16 cellular contexts compared by ENCODE assay signal in the genomic region with DNA sequence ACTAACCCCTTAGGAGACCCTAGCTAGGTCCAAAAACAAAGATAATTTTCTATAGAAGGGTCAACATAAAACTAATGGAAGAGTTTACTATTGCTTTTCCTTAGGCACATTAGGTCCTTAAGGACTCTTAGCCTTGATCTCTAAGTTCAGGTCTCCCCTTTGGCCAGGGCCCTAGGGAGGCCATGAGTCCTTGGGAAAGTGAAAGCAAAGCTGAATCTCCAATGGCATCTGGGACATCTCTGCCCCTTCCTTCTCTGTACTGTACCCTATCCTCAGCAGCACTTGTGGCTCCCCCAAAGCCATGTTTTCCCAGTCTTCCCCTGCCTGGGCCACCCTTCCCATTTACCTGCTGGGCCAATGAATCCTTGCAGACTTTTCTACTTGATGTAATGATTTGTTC. TPM values are rescaled to one million over a fixed set of nuclear protein-coding genes. Genes with fewer than 3 reads are reported as not detected.
DNase-seq lines count a peak whose midpoint lies in the region; ATAC-seq and TF ChIP-seq lines count a peak whose summit lies in the region.
"Had no signal": no experiment of that assay in that cellular context is flagged by ENCODE, and none has a peak within 500 bp of the region (broad histone marks: within the 10 kb centered on the region; RNA-seq: fewer than 3 reads in every experiment).

No MANE protein-coding gene starts in this region.

- BruUV-seq in OCI-LY7 (replicated peaks; lab: Mats Ljungman, UMichigan): no TSS peak

- H3K9me3 ChIP-seq in SK-N-MC (ENCODE audit: low read depth, low read length) (no peaks in the 10 kb centered on the region), OCI-LY7 (ENCODE audit: low read length) (no peaks in the 10 kb centered on the region)
- H3K9me3 ChIP-seq: prostate gland, vagina had no signal

- H3K9ac ChIP-seq in SK-N-MC (ENCODE audit: insufficient read length): no peak overlapping the region

- ATAC-seq in stimulated activated naive CD8-positive, alpha-beta T cell treated with anti-CD3 and anti-CD28 coated beads, Interleukin-15, amount 100 ng/mL, for 72 hours: no peak
- ATAC-seq in activated naive CD8-positive, alpha-beta T cell treated with anti-CD3 and anti-CD28 coated beads, Interleukin-2, amount 50 U/mL, for 24 hours: no peak
- ATAC-seq: left colon had no signal

- TF ChIP-seq CTCF in OCI-LY7 (conservative IDR thresholded peaks at IDR 0.05; ENCODE audit: low read length): no peak

- peaks cover 85% of the 10 kb centered on the region for H3K4me1 Mint-ChIP-seq in stimulated activated naive CD8-positive, alpha-beta T cell treated with anti-CD3 and anti-CD28 coated beads, Interleukin-15, Interleukin-2, amounts not matched to agents 100 ng/mL and 50 ng/mL, for 24 hours (ENCODE audit: low read depth)
- peaks cover 87% of the 10 kb centered on the region for H3K4me1 Mint-ChIP-seq in stimulated activated naive CD8-positive, alpha-beta T cell treated with anti-CD3 and anti-CD28 coated beads, Interleukin-15, amount 100 ng/mL, for 72 hours
- H3K4me1 Mint-ChIP-seq in immature natural killer cell: peaks cover 38 to 45% of the 10 kb centered on the region in 2 donors
- H3K4me1 Mint-ChIP-seq in activated naive CD8-positive, alpha-beta T cell treated with anti-CD3 and anti-CD28 coated beads, Interleukin-2, amount 50 U/mL, for 24 hours: peaks cover 83% of the 10 kb centered on the region

- H3K36me3 Mint-ChIP-seq in stimulated activated naive CD8-positive, alpha-beta T cell treated with anti-CD3 and anti-CD28 coated beads, Interleukin-15, Interleukin-2, amounts not matched to agents 100 ng/mL and 50 ng/mL, for 24 hours (ENCODE audit: low read depth): no peaks in the 10 kb centered on the region
- no peaks in the 10 kb centered on the region for H3K36me3 Mint-ChIP-seq in immature natural killer cell
- H3K36me3 Mint-ChIP-seq in activated naive CD8-positive, alpha-beta T cell treated with anti-CD3 and anti-CD28 coated beads, Interleukin-2, amount 50 U/mL, for 24 hours (ENCODE audit: low read depth): no peaks in the 10 kb centered on the region
- H3K36me3 Mint-ChIP-seq: activated naive CD4-positive, alpha-beta T cell treated with anti-CD3 and anti-CD28 coated beads, Interleukin-2, amount 50 U/mL, for 24 hours had no signal

- no peak for DNase-seq in stimulated activated naive CD8-positive, alpha-beta T cell treated with anti-CD3 and anti-CD28 coated beads, Interleukin-15, amount 100 ng/mL, for 72 hours
- DNase-seq in SK-N-MC (ENCODE audit: low read depth, low spot score) (no peak), immature natural killer cell (no peak), NOMO-1 treated with dmso at 0.1 percent for 144 hours (lab: John Stamatoyannopoulos, UW; ENCODE audit: unreplicated experiment) (no peak), amygdala (lab: John Stamatoyannopoulos, UW) (no peak), OCI-LY7 (ENCODE audit: low spot score) (no peak)
- DNase-seq in activated naive CD8-positive, alpha-beta T cell treated with anti-CD3 and anti-CD28 coated beads, Interleukin-2, amount 50 U/mL, for 24 hours: no peak
- DNase-seq: AML-193, DMS79 treated with DMSO at 0.1 percent for 48 hours, left colon, NCI-H1694, NCI-H510A had no signal

- H3K27ac ChIP-seq in SK-N-MC: peak overlapping the region; percentile 49
- H3K27ac ChIP-seq in OCI-LY7 (ENCODE audit: low read depth, low read length, poor library complexity, severe bottlenecking): no peak overlapping the region
- H3K27ac ChIP-seq: prostate gland, vagina had no signal

- CTCF ChIA-PET in OCI-LY7 (lab: Charles Lee; ENCODE audit: unreplicated experiment): no interaction called here

- peaks cover 16% of the 10 kb centered on the region for H3K27me3 Mint-ChIP-seq in stimulated activated naive CD8-positive, alpha-beta T cell treated with anti-CD3 and anti-CD28 coated beads, Interleukin-15, Interleukin-2, amounts not matched to agents 100 ng/mL and 50 ng/mL, for 24 hours
- peaks cover 13% of the 10 kb centered on the region for H3K27me3 Mint-ChIP-seq in stimulated activated naive CD8-positive, alpha-beta T cell treated with anti-CD3 and anti-CD28 coated beads, Interleukin-15, amount 100 ng/mL, for 72 hours
- peaks cover 12 to 18% (median 15%) of the 10 kb centered on the region in 3 donors for H3K27me3 Mint-ChIP-seq in immature natural killer cell (ENCODE audit: low read depth in 3 of 3)
- peaks cover 16% of the 10 kb centered on the region for H3K27me3 Mint-ChIP-seq in activated naive CD8-positive, alpha-beta T cell treated with anti-CD3 and anti-CD28 coated beads, Interleukin-2, amount 50 U/mL, for 24 hours
- H3K27me3 Mint-ChIP-seq: activated naive CD4-positive, alpha-beta T cell treated with anti-CD3 and anti-CD28 coated beads, Interleukin-2, amount 50 U/mL, for 24 hours had no signal

- no peaks in the 10 kb centered on the region for H3K79me2 ChIP-seq in OCI-LY7 (ENCODE audit: insufficient read depth, low read depth, low read length)

- H3K36me3 ChIP-seq in SK-N-MC (ENCODE audit: insufficient read depth, low read length) (no peaks in the 10 kb centered on the region), OCI-LY7 (ENCODE audit: insufficient read depth, low read length) (no peaks in the 10 kb centered on the region)
- H3K36me3 ChIP-seq: prostate gland, vagina had no signal

- peak overlapping the region; percentile 38 for H3K27ac Mint-ChIP-seq in stimulated activated naive CD8-positive, alpha-beta T cell treated with anti-CD3 and anti-CD28 coated beads, Interleukin-15, Interleukin-2, amounts not matched to agents 100 ng/mL and 50 ng/mL, for 24 hours
- no peak overlapping the region for H3K27ac Mint-ChIP-seq in stimulated activated naive CD8-positive, alpha-beta T cell treated with anti-CD3 and anti-CD28 coated beads, Interleukin-15, amount 100 ng/mL, for 72 hours
- H3K27ac Mint-ChIP-seq in immature natural killer cell: peak overlapping the region in 5 of 6 donors; percentile 8 to 94 (median 51)
- H3K27ac Mint-ChIP-seq in activated naive CD8-positive, alpha-beta T cell treated with anti-CD3 and anti-CD28 coated beads, Interleukin-2, amount 50 U/mL, for 24 hours: no peak overlapping the region
- H3K27ac Mint-ChIP-seq: activated naive CD4-positive, alpha-beta T cell treated with anti-CD3 and anti-CD28 coated beads, Interleukin-2, amount 50 U/mL, for 24 hours had no signal

- intact Hi-C loops in OCI-LY7 (cut with micrococcal nuclease; ENCODE audit: unreplicated experiment): no loop called here

- H2AFZ ChIP-seq in OCI-LY7 (ENCODE audit: low read length): no peak overlapping the region

- H3K4me3 ChIP-seq in SK-N-MC (no peak overlapping the region), OCI-LY7 (ENCODE audit: low read depth, low read length, poor library complexity, severe bottlenecking) (no peak overlapping the region)
- H3K4me3 ChIP-seq: prostate gland, vagina had no signal

- H3K4me1 ChIP-seq in OCI-LY7 (ENCODE audit: insufficient read depth, low read length, poor library complexity, severe bottlenecking): peaks cover 17% of the 10 kb centered on the region

- H3K4me2 ChIP-seq in OCI-LY7 (ENCODE audit: low read length): no peak overlapping the region

- H3K9me3 Mint-ChIP-seq in stimulated activated naive CD8-positive, alpha-beta T cell treated with anti-CD3 and anti-CD28 coated beads, Interleukin-15, Interleukin-2, amounts not matched to agents 100 ng/mL and 50 ng/mL, for 24 hours: no peaks in the 10 kb centered on the region
- H3K9me3 Mint-ChIP-seq in stimulated activated naive CD8-positive, alpha-beta T cell treated with anti-CD3 and anti-CD28 coated beads, Interleukin-15, amount 100 ng/mL, for 72 hours: no peaks in the 10 kb centered on the region
- H3K9me3 Mint-ChIP-seq in immature natural killer cell: no peaks in the 10 kb centered on the region
- H3K9me3 Mint-ChIP-seq in activated naive CD8-positive, alpha-beta T cell treated with anti-CD3 and anti-CD28 coated beads, Interleukin-2, amount 50 U/mL, for 24 hours: no peaks in the 10 kb centered on the region

- POLR2A ChIA-PET in OCI-LY7 (lab: Charles Lee): interaction anchor here (0.8 to 1.7 kb wide), 2 partner anchors 12 to 33 kb away, joined by 5 to 6 read pairs; no protein-coding TSS in a partner anchor

- no peaks in the 10 kb centered on the region for H3K9me2 ChIP-seq in OCI-LY7 (ENCODE audit: insufficient read depth, low read length)

- H4K20me1 ChIP-seq in OCI-LY7 (ENCODE audit: insufficient read depth, low read length): no peaks in the 10 kb centered on the region; the same call in 1 of the 2 replicates

- no peak overlapping the region for H3K4me3 Mint-ChIP-seq in stimulated activated naive CD8-positive, alpha-beta T cell treated with anti-CD3 and anti-CD28 coated beads, Interleukin-15, Interleukin-2, amounts not matched to agents 100 ng/mL and 50 ng/mL, for 24 hours
- peak overlapping the region in 1 of 2 donors; percentile 0 for H3K4me3 Mint-ChIP-seq in stimulated activated naive CD8-positive, alpha-beta T cell treated with anti-CD3 and anti-CD28 coated beads, Interleukin-15, amount 100 ng/mL, for 72 hours
- peak overlapping the region in 1 of 5 donors; percentile 20 for H3K4me3 Mint-ChIP-seq in immature natural killer cell
- H3K4me3 Mint-ChIP-seq in activated naive CD8-positive, alpha-beta T cell treated with anti-CD3 and anti-CD28 coated beads, Interleukin-2, amount 50 U/mL, for 24 hours: no peak overlapping the region

RNA-seq across cellular contexts. Expression of a gene that starts 14.3 kb away (rescaled TPM):
- 10 to 100 TPM; 11.6 to 22.7 (median 14.4) TPM for polyA plus RNA-seq in immature natural killer cell
- total RNA-seq in OCI-LY7 (2014; rRNA removed; shearing (Covaris generic)): 14.3 and 18.3 TPM in 2 replicates
- 7.2 and 8.2 TPM in 2 replicates for total RNA-seq in OCI-LY7 (2022)

Comparison
In these comparisons a context has a peak if more than half of its experiments do, and no peak if none do; other contexts are left out.
1. H3K27ac Mint-ChIP-seq: peak in stimulated activated naive CD8-positive, alpha-beta T cell treated with anti-CD3 and anti-CD28 coated beads, Interleukin-15, Interleukin-2, amounts not matched to agents 100 ng/mL and 50 ng/mL, for 24 hours (single experiment) and immature natural killer cell (5 of 6); none in stimulated activated naive CD8-positive, alpha-beta T cell treated with anti-CD3 and anti-CD28 coated beads, Interleukin-15, amount 100 ng/mL, for 72 hours (0 of 2) and activated naive CD8-positive, alpha-beta T cell treated with anti-CD3 and anti-CD28 coated beads, Interleukin-2, amount 50 U/mL, for 24 hours (single experiment).